Comparison of ENCODE assay signal across 11 cellular contexts in the genomic region with DNA sequence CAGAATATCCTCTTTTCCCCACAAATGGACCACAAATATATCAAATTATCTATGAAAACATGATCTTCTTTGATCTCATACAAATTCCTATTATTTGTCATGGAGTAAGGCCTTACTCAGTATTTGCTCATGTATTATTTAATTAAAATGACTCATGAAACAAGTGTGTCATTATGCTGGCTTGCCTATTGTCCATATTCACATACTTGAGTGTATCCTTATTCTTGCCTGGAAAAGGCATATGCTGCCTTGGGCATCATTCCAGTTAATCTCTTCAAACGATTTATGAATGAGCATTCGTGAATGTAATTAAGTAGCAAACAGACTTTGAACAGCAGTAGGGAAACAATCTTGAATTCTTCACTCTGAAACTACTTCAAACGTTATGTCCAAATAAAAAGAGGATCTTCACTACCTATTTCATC. TPM values are rescaled to one million over a fixed set of nuclear protein-coding genes. Genes with fewer than 3 reads are reported as not detected.
DNase-seq lines count a peak whose midpoint lies in the region; ATAC-seq and TF ChIP-seq lines count a peak whose summit lies in the region.
"Had no signal": no experiment of that assay in that cellular context is flagged by ENCODE, and none has a peak within 500 bp of the region (broad histone marks: within the 10 kb centered on the region; RNA-seq: fewer than 3 reads in every experiment).

No MANE protein-coding gene starts in this region.

- H3K36me3 ChIP-seq in breast epithelium = no peaks in the 10 kb centered on the region

- no peak for TF ChIP-seq POLR2A in breast epithelium (IDR thresholded peaks at IDR 0.05)

- TF ChIP-seq CTCF in breast epithelium (IDR thresholded peaks at IDR 0.05) (no peak), GM10248 (IDR thresholded peaks at IDR 0.05; ENCODE audit: control extremely low read depth, extremely low read depth, low read depth, missing control alignments) (no peak)

- H3K27me3 ChIP-seq in breast epithelium = no peaks in the 10 kb centered on the region

- peak overlapping the region; percentile 14 to 53 for H3K27ac ChIP-seq in breast epithelium

- H3K9me3 ChIP-seq in breast epithelium = no peaks in the 10 kb centered on the region

- DNase-seq in HCEC 1CT (peak; percentile 76), NCI-H226 (peak; percentile 7), breast epithelium (ENCODE audit: low spot score in 2 of 2) (no peak), pulmonary artery endothelial cell (ENCODE audit: low read depth, low spot score) (peak; percentile 71), GM10248 (ENCODE audit: extremely low spot score) (no peak), NCI-H510A (lab: John Stamatoyannopoulos, UW) (no peak)
- DNase-seq: activated T-cell treated with anti-CD3 and anti-CD28 coated beads, Interleukin-2, amount 50 U/mL, for 4 hours; naive thymus-derived CD8-positive, alpha-beta T cell; NCI-H526 treated with DMSO at 0.1 percent for 48 hours had no signal

- CTCF ChIA-PET in GM10248 (lab: Yijun Ruan, JAX) = no interaction called here

- POLR2A ChIA-PET in GM10248 (lab: Yijun Ruan, JAX) = no interaction called here

- intact Hi-C loops in breast epithelium (cut with DNase I; ENCODE audit: low total_unique reads) = no loop called here

- H3K4me1 ChIP-seq in breast epithelium = peaks cover 0 to 10% of the 10 kb centered on the region in 2 donors

- no peak for ATAC-seq in HG03342 (IDR thresholded peaks at IDR 0.05; ENCODE audit: unreplicated experiment)
- no peak for ATAC-seq in GM18519 (IDR thresholded peaks at IDR 0.05; ENCODE audit: low FRiP score, unreplicated experiment)
- ATAC-seq: activated T-cell treated with anti-CD3 and anti-CD28 coated beads, Interleukin-2, amount 50 U/mL, for 4 hours; naive thymus-derived CD8-positive, alpha-beta T cell had no signal

- no peak overlapping the region for H3K4me3 ChIP-seq in breast epithelium

RNA-seq across cellular contexts. Expression of a gene that starts 22.6 kb away (rescaled TPM):
- 10 to 100 TPM in 1 of 3 donors, 1 to 10 TPM in 2; 5.4 to 11.8 (median 10.0) TPM for total RNA-seq in breast epithelium
- 33.6 and 40.9 TPM in 2 replicates for total RNA-seq in pulmonary artery endothelial cell

RNA-seq across cellular contexts. Expression of a gene that starts 45.6 kb away (rescaled TPM):
- total RNA-seq in breast epithelium (100 to 1,000 TPM in 2 of 3 donors, 10 to 100 TPM in 1; 27.4 to 188 (median 110) TPM), pulmonary artery endothelial cell (122 and 310 TPM in 2 replicates)
- total RNA-seq: naive thymus-derived CD8-positive, alpha-beta T cell had no signal

Comparison
In these comparisons a context has a peak if more than half of its experiments do, and no peak if none do; other contexts are left out.
1. DNase-seq: peak in HCEC 1CT (single experiment), NCI-H226 (single experiment) and pulmonary artery endothelial cell (single experiment); none in breast epithelium (0 of 2), GM10248 (single experiment) and NCI-H510A (single experiment).